In the genomic region with DNA sequence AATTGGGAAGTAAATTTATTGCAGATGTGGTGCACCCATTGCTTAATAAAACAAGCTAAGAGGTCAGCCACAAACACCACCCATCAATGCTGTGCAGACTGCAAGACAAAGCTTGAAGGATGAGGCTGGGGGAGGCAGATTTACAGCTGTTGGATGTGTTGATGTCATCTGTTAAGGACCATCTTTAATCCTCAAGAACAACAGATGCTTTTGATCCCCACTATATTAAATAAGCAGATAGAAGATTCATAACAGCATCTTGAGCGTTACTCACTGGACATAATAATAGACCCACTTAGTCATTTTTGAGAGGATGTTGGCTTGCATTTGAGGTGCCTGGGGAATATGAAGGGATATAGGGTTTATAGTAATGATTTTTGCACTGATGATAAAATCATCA, we compare ENCODE assay signal across 29 cellular contexts. TPM values are rescaled to one million over a fixed set of nuclear protein-coding genes. Genes with fewer than 3 reads are reported as not detected.
DNase-seq lines count a peak whose midpoint lies in the region; ATAC-seq and TF ChIP-seq lines count a peak whose summit lies in the region.
"Had no signal": no experiment of that assay in that cellular context is flagged by ENCODE, and none has a peak within 500 bp of the region (broad histone marks: within the 10 kb centered on the region; RNA-seq: fewer than 3 reads in every experiment).

No MANE protein-coding gene starts in this region.

- peaks cover 9% of the 10 kb centered on the region for H3K4me1 Mint-ChIP-seq in T-helper 17 cell
- H3K4me1 Mint-ChIP-seq: GM23338, neural progenitor cell had no signal

- ATAC-seq in T-helper 17 cell (no peak), GM18870 (IDR thresholded peaks at IDR 0.05; ENCODE audit: unreplicated experiment) (no peak), GM21619 (IDR thresholded peaks at IDR 0.05; ENCODE audit: unreplicated experiment) (no peak)
- ATAC-seq: activated CD8-positive, alpha-beta T cell treated with anti-CD3 and anti-CD28 coated beads for 36 hours; GM23338; left lobe of liver; Right ventricle myocardium inferior; stimulated activated naive CD8-positive, alpha-beta T cell treated with anti-CD3 and anti-CD28 coated beads, Interleukin-15, Interleukin-2, amounts not matched to agents 100 U/mL and 50 U/mL, for 24 hours had no signal

- peaks cover 6% of the 10 kb centered on the region for H3K36me3 Mint-ChIP-seq in T-helper 17 cell (ENCODE audit: low read depth)

- in situ Hi-C loops in GM23248 (cut with MboI) = no loop called here

- no peaks in the 10 kb centered on the region for H3K9me2 ChIP-seq in GM23248 (ENCODE audit: insufficient read depth)

- DNase-seq in AG10803 (ENCODE audit: low read depth) (peak; percentile 78), GM23248 (peak; percentile 78), T-helper 17 cell (no peak), foreskin fibroblast (peak; percentile 23 to 69), T1000 (lab: John Stamatoyannopoulos, UW) (no peak)
- DNase-seq: activated CD8-positive, alpha-beta memory T cell treated with anti-CD3 and anti-CD28 coated beads, Interleukin-2, amount 50 U/mL, for 48 hours; activated CD8-positive, alpha-beta T cell treated with anti-CD3 and anti-CD28 coated beads for 36 hours; activated naive CD4-positive, alpha-beta T cell treated with anti-CD3 and anti-CD28 coated beads, Interleukin-2, amount 50 U/mL, for 16 hours; amniotic stem cell; brain microvascular endothelial cell; DMS53; dorsolateral prefrontal cortex; esophagus squamous epithelium; mesenchymal stem cell; NCI-H1092 treated with DMSO at 0.1 percent for 48 hours; NCI-H187 treated with DMSO at 0.1 percent for 48 hours; NCI-H526 treated with DMSO at 0.1 percent for 48 hours; small intestine; stimulated activated naive CD8-positive, alpha-beta T cell treated with anti-CD3 and anti-CD28 coated beads, Interleukin-15, Interleukin-2, amounts not matched to agents 100 U/mL and 50 U/mL, for 24 hours; testis had no signal

- no peaks in the 10 kb centered on the region for H3K79me2 ChIP-seq in GM23248 (ENCODE audit: insufficient read depth)
- H3K79me2 ChIP-seq: parathyroid adenoma had no signal

- no peak overlapping the region for H2AFZ ChIP-seq in GM23248
- H2AFZ ChIP-seq: GM23338, neural progenitor cell, parathyroid adenoma had no signal

- WGBS in GM23248 (ENCODE audit: low coverage in 1 of 2, low lambda C conversion rate in 2 of 2, missing lambda C conversion rate in 2 of 2), 2 experiments = 0 to 3% methylated on average over 1 of the region's 1 CpG

- peak overlapping the region; percentile 68 for H3K27ac Mint-ChIP-seq in T-helper 17 cell
- H3K27ac Mint-ChIP-seq: activated CD8-positive, alpha-beta T cell treated with anti-CD3 and anti-CD28 coated beads for 36 hours; GM23338; neural progenitor cell; T-helper 2 cell treated with Interferon-gamma antibody and Interleukin-4, amounts not matched to agents 5 μg/mL and 100 μg/mL, for 36 hours had no signal

- H3K27me3 Mint-ChIP-seq in T-helper 17 cell = no peaks in the 10 kb centered on the region
- H3K27me3 Mint-ChIP-seq: activated CD8-positive, alpha-beta T cell treated with anti-CD3 and anti-CD28 coated beads for 36 hours had no signal

- H3K36me3 ChIP-seq in GM23248 (ENCODE audit: low read depth) = no peaks in the 10 kb centered on the region
- H3K36me3 ChIP-seq: brain microvascular endothelial cell had no signal

- no peak overlapping the region for H3K4me2 ChIP-seq in GM23248 (ENCODE audit: unreplicated experiment)
- H3K4me2 ChIP-seq: BLaER1 treated with 17β-estradiol and CSF1 and Interleukin-3, amounts not matched to agents 10 nM and 100 nM; GM23338; neural progenitor cell had no signal

- H3K4me3 Mint-ChIP-seq in T-helper 17 cell = no peak overlapping the region
- H3K4me3 Mint-ChIP-seq: activated CD8-positive, alpha-beta T cell treated with anti-CD3 and anti-CD28 coated beads for 36 hours; GM23338; neural progenitor cell; T-helper 2 cell treated with Interferon-gamma antibody and Interleukin-4, amounts not matched to agents 5 μg/mL and 100 μg/mL, for 36 hours had no signal

- peaks cover 12% of the 10 kb centered on the region for H3F3A ChIP-seq in GM23248 (ENCODE audit: insufficient read depth)

- H3K4me3 ChIP-seq in AG10803 (ENCODE audit: low read length) (no peak overlapping the region), GM23248 (no peak overlapping the region), foreskin fibroblast (ENCODE audit: low read depth in 1 of 2, low read length in 2 of 2) (no peak overlapping the region)
- H3K4me3 ChIP-seq: BLaER1 treated with 17β-estradiol and CSF1 and Interleukin-3, amounts not matched to agents 10 nM and 100 nM; dorsolateral prefrontal cortex; esophagus squamous epithelium; GM23338; neural progenitor cell; testis had no signal

- TF ChIP-seq CTCF in AG10803 (conservative IDR thresholded peaks at IDR 0.05; ENCODE audit: low read length) (no peak), foreskin fibroblast (IDR thresholded peaks at IDR 0.05; ENCODE audit: low read depth, low read length) (no peak)

- H3K27me3 ChIP-seq in GM23248 (replicated peaks; ENCODE audit: insufficient read depth) = no peaks in the 10 kb centered on the region
- H3K27me3 ChIP-seq: BLaER1 treated with 17β-estradiol and CSF1 and Interleukin-3, amounts not matched to agents 10 nM and 100 nM; brain microvascular endothelial cell; dorsolateral prefrontal cortex; esophagus squamous epithelium; neural progenitor cell; testis had no signal

- peaks cover 17% of the 10 kb centered on the region for H3K4me1 ChIP-seq in GM23248 (ENCODE audit: insufficient read depth)
- H3K4me1 ChIP-seq: esophagus squamous epithelium, neural progenitor cell, parathyroid adenoma, testis had no signal

- H3K27ac ChIP-seq in GM23248 = peak overlapping the region; percentile 18; the same call in 1 of the 2 replicates
- H3K27ac ChIP-seq: BLaER1 treated with 17β-estradiol and CSF1 and Interleukin-3, amounts not matched to agents 10 nM and 100 nM; brain microvascular endothelial cell; dorsolateral prefrontal cortex; esophagus squamous epithelium; neural progenitor cell; parathyroid adenoma; testis had no signal

- no peaks in the 10 kb centered on the region for H3K9me3 ChIP-seq in GM23248 (ENCODE audit: low read depth)
- H3K9me3 ChIP-seq in T-helper 17 cell (ENCODE audit: control insufficient read depth, low read length, poor library complexity, severe bottlenecking) = no peaks in the 10 kb centered on the region
- H3K9me3 ChIP-seq: BLaER1 treated with 17β-estradiol and CSF1 and Interleukin-3, amounts not matched to agents 10 nM and 100 nM; esophagus squamous epithelium; testis had no signal

- H3K9ac ChIP-seq in GM23248 = no peak overlapping the region
- H3K9ac ChIP-seq: BLaER1 treated with 17β-estradiol and CSF1 and Interleukin-3, amounts not matched to agents 10 nM and 100 nM; neural progenitor cell; parathyroid adenoma had no signal

- H4K20me1 ChIP-seq in GM23248 (ENCODE audit: insufficient read depth) = no peaks in the 10 kb centered on the region
- H4K20me1 ChIP-seq: BLaER1 treated with 17β-estradiol and CSF1 and Interleukin-3, amounts not matched to agents 10 nM and 100 nM had no signal

RNA-seq across cellular contexts. Expression of gene GPR68, which starts 58.8 kb away (rescaled TPM):
- 8.6 and 10.6 TPM in 2 replicates for total RNA-seq in GM23248 (2014; rRNA removed; shearing (Covaris generic))
- polyA plus RNA-seq in GM23248 (2016; fragmentation: Nextera tagmentation; extraction: Ambion mirVana) = 5.1 and 5.7 TPM in 2 replicates
- total RNA-seq in T-helper 17 cell = 10 to 100 TPM in 1 of 2 donors, 1 to 10 TPM in 1; 7.6 to 12.4 TPM

Comparison
In these comparisons a context has a peak if more than half of its experiments do, and no peak if none do; other contexts are left out.
1. DNase-seq: peak in AG10803 (single experiment), GM23248 (single experiment) and foreskin fibroblast (2 of 2); none in T-helper 17 cell (0 of 3) and T1000 (single experiment).